Comparison of ENCODE assay signal across 8 cellular contexts in the genomic region with DNA sequence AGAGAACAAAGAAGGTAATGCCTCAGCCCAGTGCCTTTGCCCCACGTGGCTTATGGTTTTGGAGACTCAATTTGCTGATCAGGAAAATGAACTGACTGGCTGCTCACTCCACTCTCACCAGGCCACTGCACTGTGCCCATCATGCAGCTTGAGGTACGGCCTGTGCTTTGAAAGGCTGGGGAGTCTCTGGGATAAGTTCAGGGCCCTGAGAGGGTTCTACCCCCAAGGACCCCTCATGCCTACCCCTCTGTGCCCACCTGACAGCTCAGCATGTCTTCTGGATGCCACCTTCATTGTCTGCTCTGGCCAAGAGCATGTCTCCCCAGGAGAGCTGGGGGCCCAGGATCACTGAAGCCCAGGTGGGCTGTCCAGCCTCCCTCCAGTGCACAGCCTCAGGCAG. TPM values are rescaled to one million over a fixed set of nuclear protein-coding genes. Genes with fewer than 3 reads are reported as not detected.
"Had no signal": no experiment of that assay in that cellular context is flagged by ENCODE, and none has a peak within 500 bp of the region (broad histone marks: within the 10 kb centered on the region; RNA-seq: fewer than 3 reads in every experiment).

No MANE protein-coding gene starts in this region.

- H3K27me3 Mint-ChIP-seq: IgD-negative memory B cell had no signal

- ATAC-seq: HepG2, K562 had no signal

- H3K4me3 Mint-ChIP-seq: IgD-negative memory B cell had no signal

- H3K27ac ChIP-seq: HL-60 had no signal

- H3K27ac Mint-ChIP-seq: IgD-negative memory B cell had no signal

- DNase-seq: IMR-90, KBM-7 had no signal

- H3K4me3 ChIP-seq: K562 had no signal

RNA-seq across cellular contexts. Expression of gene ZNF722, which starts 45.5 kb away (rescaled TPM):
- total RNA-seq: HepG2, HT-29, HT1080, IMR-90, K562 had no signal
